ENCODE assay signal across 14 cellular contexts in genomic region chr14:89921346-89921745, GRCh38.
"Had no signal": no experiment of that assay in that cellular context is flagged by ENCODE, and none has a peak within 500 bp of the region (broad histone marks: within the 10 kb centered on the region; RNA-seq: fewer than 3 reads in every experiment).

No MANE protein-coding gene starts in this region.

- H3K27me3 Mint-ChIP-seq: activated CD4-positive, alpha-beta memory T cell treated with anti-CD3 and anti-CD28 coated beads for 36 hours; naive thymus-derived CD4-positive, alpha-beta T cell; progenitor cell of endocrine pancreas; stimulated activated memory B cell treated with anti-CD40 and anti-IgM and Interleukin-4, amounts not matched to agents 10 μg/mL and 1 μg/mL and 100 μg/mL, for 72 hours had no signal

- H3K36me3 ChIP-seq: lower lobe of right lung, neutrophil, transverse colon had no signal

- H3K27ac Mint-ChIP-seq: activated CD4-positive, alpha-beta memory T cell treated with anti-CD3 and anti-CD28 coated beads for 36 hours; endodermal cell; progenitor cell of endocrine pancreas; stimulated activated memory B cell treated with anti-CD40 and anti-IgM and Interleukin-4, amounts not matched to agents 10 μg/mL and 1 μg/mL and 100 μg/mL, for 72 hours; T-helper 2 cell treated with Interferon-gamma antibody and Interleukin-4, amounts not matched to agents 5 μg/mL and 100 μg/mL, for 36 hours had no signal

- H3K4me3 ChIP-seq: lower lobe of right lung, transverse colon had no signal

- H3K4me1 ChIP-seq: lower lobe of right lung, transverse colon had no signal

- H3K9me3 ChIP-seq: lower lobe of right lung, neutrophil, transverse colon had no signal

- H3K27ac ChIP-seq: lower lobe of right lung, neutrophil, transverse colon had no signal

- H3K27me3 ChIP-seq: neutrophil, transverse colon had no signal

- H3K36me3 Mint-ChIP-seq: activated CD4-positive, alpha-beta memory T cell treated with anti-CD3 and anti-CD28 coated beads for 36 hours had no signal

- H3K4me3 Mint-ChIP-seq: activated CD4-positive, alpha-beta memory T cell treated with anti-CD3 and anti-CD28 coated beads for 36 hours; activated T-cell treated with anti-CD3 and anti-CD28 coated beads, Interleukin-2, amount 50 U/mL, for 4 hours; endodermal cell; naive thymus-derived CD4-positive, alpha-beta T cell; stimulated activated memory B cell treated with anti-CD40 and anti-IgM and Interleukin-4, amounts not matched to agents 10 μg/mL and 1 μg/mL and 100 μg/mL, for 72 hours; T-helper 2 cell treated with Interferon-gamma antibody and Interleukin-4, amounts not matched to agents 5 μg/mL and 100 μg/mL, for 36 hours had no signal

- DNase-seq: activated CD4-positive, alpha-beta memory T cell treated with anti-CD3 and anti-CD28 coated beads for 36 hours; activated CD4-positive, alpha-beta T cell treated with anti-CD3 and anti-CD28 coated beads for 1 hour; activated gamma-delta T cell treated with Interleukin-2 at 50 U/mL for 16 hours; activated T-cell treated with anti-CD3 and anti-CD28 coated beads, Interleukin-2, amount 50 U/mL, for 4 hours; endodermal cell; lower lobe of right lung; naive thymus-derived CD4-positive, alpha-beta T cell; right cardiac atrium; SW 1271; transverse colon had no signal

- H3K9me3 Mint-ChIP-seq: activated CD4-positive, alpha-beta memory T cell treated with anti-CD3 and anti-CD28 coated beads for 36 hours; activated T-cell treated with anti-CD3 and anti-CD28 coated beads, Interleukin-2, amount 50 U/mL, for 4 hours; endodermal cell; naive thymus-derived CD4-positive, alpha-beta T cell; stimulated activated memory B cell treated with anti-CD40 and anti-IgM and Interleukin-4, amounts not matched to agents 10 μg/mL and 1 μg/mL and 100 μg/mL, for 72 hours; T-helper 2 cell treated with Interferon-gamma antibody and Interleukin-4, amounts not matched to agents 5 μg/mL and 100 μg/mL, for 36 hours had no signal

- H3K4me1 Mint-ChIP-seq: stimulated activated memory B cell treated with anti-CD40 and anti-IgM and Interleukin-4, amounts not matched to agents 10 μg/mL and 1 μg/mL and 100 μg/mL, for 72 hours had no signal

- ATAC-seq: activated T-cell treated with anti-CD3 and anti-CD28 coated beads, Interleukin-2, amount 50 U/mL, for 4 hours; lower lobe of right lung; naive thymus-derived CD4-positive, alpha-beta T cell; right cardiac atrium; stimulated activated memory B cell treated with anti-CD40 and anti-IgM and Interleukin-4, amounts not matched to agents 10 μg/mL and 1 μg/mL and 100 μg/mL, for 72 hours had no signal
